ENCODE assay signal across 8 cellular contexts in genomic region chr1:211698161-211699026, GRCh38. TPM values are rescaled to one million over a fixed set of nuclear protein-coding genes. Genes with fewer than 3 reads are reported as not detected.
DNase-seq lines count a peak whose midpoint lies in the region; ATAC-seq and TF ChIP-seq lines count a peak whose summit lies in the region.

No MANE protein-coding gene starts in this region.

- CTCF ChIA-PET in BJ (lab: Yijun Ruan, JAX) = interaction anchor here (0.6 to 3.7 kb wide), 43 partner anchors 8 to 758 kb away, joined by 3 to 39 read pairs (median 4); partner anchors contain the start of genes DTL and INTS7

- no peaks in the 10 kb centered on the region for H3K36me3 ChIP-seq in BJ (ENCODE audit: control insufficient read depth, insufficient read depth, low read length)

- TF ChIP-seq POLR2A in erythroblast (IDR thresholded peaks at IDR 0.05; ENCODE audit: low read length) = no peak

- peaks cover 2% of the 10 kb centered on the region; the same call in 1 of the 2 replicates for H3K27me3 ChIP-seq in BJ (ENCODE audit: control insufficient read depth, insufficient read depth, low read length)

- peak; percentile 54 for ATAC-seq in GM19351 (IDR thresholded peaks at IDR 0.05; ENCODE audit: unreplicated experiment)
- peak; percentile 47 for ATAC-seq in HG03520 (IDR thresholded peaks at IDR 0.05; ENCODE audit: unreplicated experiment)

- POLR2A ChIA-PET in BJ (lab: Charles Lee) = interaction anchor here (0.6 kb wide), 1 partner anchor 11 kb away, joined by 4 read pairs; no protein-coding TSS in a partner anchor

- peak; percentile 98 for TF ChIP-seq CTCF in BJ (IDR thresholded peaks at IDR 0.05; ENCODE audit: insufficient read depth, low read depth, low read length)

- DNase-seq in BJ (ENCODE audit: low read depth) = no peak
- peak; percentile 61 for DNase-seq in NOMO-1 treated with DMSO at 0.1 percent for 48 hours (lab: John Stamatoyannopoulos, UW; ENCODE audit: unreplicated experiment)
- DNase-seq in activated T-cell treated with anti-CD3 and anti-CD28 coated beads for 24 hours (ENCODE audit: low read depth) = peak; percentile 71
- peak; percentile 81 to 86 for DNase-seq in erythroblast (lab: John Stamatoyannopoulos, UW)
- peak; percentile 31 for DNase-seq in myocyte (ENCODE audit: low read depth)
- peak; percentile 61 to 63 for DNase-seq in stimulated activated CD8-positive, alpha-beta memory T cell treated with anti-CD3 and anti-CD28 coated beads, Interleukin-7, amount 100 ng/mL, for 4 hours (ENCODE audit: low read depth in 2 of 2)

- H3K4me3 ChIP-seq in BJ (ENCODE audit: low read depth, low read length) = no peak overlapping the region

RNA-seq across cellular contexts. Expression of gene NEK2, which starts 23.0 kb away (rescaled TPM):
- 8.8 and 14.9 TPM in 2 replicates for polyA plus RNA-seq in BJ (2011; rRNA removed)
- 5.4 and 5.7 TPM in 2 replicates for polyA minus RNA-seq in BJ (2011; rRNA and poly(A)+ RNA removed)
- 0.16 and 0.19 TPM in 2 replicates for total RNA-seq in myocyte
- 0.09 TPM for polyA plus RNA-seq in myocyte (2012)
